Comparison of ENCODE assay signal across 10 cellular contexts in the genomic region with DNA sequence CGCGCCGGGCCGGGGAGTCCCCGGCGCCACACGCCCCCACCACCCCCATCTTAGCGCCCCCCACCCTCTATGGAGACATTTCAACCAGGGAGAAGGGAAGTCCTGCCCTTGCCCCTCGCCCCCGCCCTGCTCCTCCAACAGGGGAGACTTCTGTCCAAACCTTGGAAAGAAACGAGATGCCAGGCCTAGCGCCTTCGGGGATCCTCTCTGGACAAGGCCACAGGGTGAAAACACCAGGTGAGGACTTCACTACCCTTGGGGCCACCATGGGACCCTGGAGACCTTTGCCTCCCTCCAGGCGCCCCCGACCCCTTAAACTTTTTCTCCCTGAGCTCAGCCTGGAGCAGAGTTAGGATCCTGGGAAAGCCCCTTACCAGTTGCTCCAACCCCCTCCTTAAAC. TPM values are rescaled to one million over a fixed set of nuclear protein-coding genes. Genes with fewer than 3 reads are reported as not detected.
DNase-seq lines count a peak whose midpoint lies in the region; ATAC-seq and TF ChIP-seq lines count a peak whose summit lies in the region.
"Had no signal": no experiment of that assay in that cellular context is flagged by ENCODE, and none has a peak within 500 bp of the region (broad histone marks: within the 10 kb centered on the region; RNA-seq: fewer than 3 reads in every experiment).

No MANE protein-coding gene starts in this region.

- no peaks in the 10 kb centered on the region for H3K36me3 Mint-ChIP-seq in osteocyte (ENCODE audit: unreplicated experiment)
- no peaks in the 10 kb centered on the region for H3K36me3 Mint-ChIP-seq in stimulated activated memory B cell treated with anti-CD40 and anti-IgM and Interleukin-4, amounts not matched to agents 10 μg/mL and 1 μg/mL and 100 μg/mL, for 72 hours
- H3K36me3 Mint-ChIP-seq: CD4-positive, CD25-positive, alpha-beta regulatory T cell had no signal

- H3K4me1 ChIP-seq in ACC112 (ENCODE audit: control insufficient read depth, insufficient read depth, low read length, unreplicated experiment) = no peaks in the 10 kb centered on the region
- peaks cover 14% of the 10 kb centered on the region for H3K4me1 ChIP-seq in HUES48 (ENCODE audit: control insufficient read depth, insufficient read depth, low read length)
- peaks cover 8% of the 10 kb centered on the region for H3K4me1 ChIP-seq in effector memory CD4-positive, alpha-beta T cell (ENCODE audit: control insufficient read depth, insufficient read depth, low read length, poor library complexity, severe bottlenecking)

- no peak for TF ChIP-seq CTCF in osteocyte (IDR thresholded peaks at IDR 0.05)

- no peaks in the 10 kb centered on the region for H3K9me3 ChIP-seq in HUES48 (ENCODE audit: control insufficient read depth, insufficient read depth, low read length)
- no peaks in the 10 kb centered on the region for H3K9me3 ChIP-seq in effector memory CD4-positive, alpha-beta T cell (ENCODE audit: control insufficient read depth, low read length)

- no peaks in the 10 kb centered on the region for H3K79me2 ChIP-seq in ACC112 (ENCODE audit: control insufficient read depth, insufficient read depth, low read length, unreplicated experiment)

- no peak for DNase-seq in effector memory CD4-positive, alpha-beta T cell
- DNase-seq in osteocyte (ENCODE audit: extremely low spot score, unreplicated experiment) (no peak), NCI-H345 treated with DMSO at 0.1 percent for 48 hours (lab: John Stamatoyannopoulos, UW; ENCODE audit: unreplicated experiment) (no peak), hippocampal formation (lab: John Stamatoyannopoulos, UW) (no peak), NCI-H1417 (lab: John Stamatoyannopoulos, UW) (no peak)

- H3K27me3 ChIP-seq in ACC112 (ENCODE audit: insufficient read depth, low read length) (peaks cover 48% of the 10 kb centered on the region), HUES48 (ENCODE audit: control insufficient read depth, insufficient read depth, low read length) (peaks cover 4% of the 10 kb centered on the region; the same call in 1 of the 2 replicates)
- H3K27me3 ChIP-seq in effector memory CD4-positive, alpha-beta T cell (replicated peaks; ENCODE audit: control insufficient read depth, insufficient read depth, low read length, poor library complexity, severe bottlenecking) = no peaks in the 10 kb centered on the region

- H2AFZ ChIP-seq in ACC112 (ENCODE audit: low read length, unreplicated experiment) = no peak overlapping the region

- no peak overlapping the region for H3K27ac Mint-ChIP-seq in osteocyte (ENCODE audit: unreplicated experiment)
- H3K27ac Mint-ChIP-seq in stimulated activated memory B cell treated with anti-CD40 and anti-IgM and Interleukin-4, amounts not matched to agents 10 μg/mL and 1 μg/mL and 100 μg/mL, for 72 hours = no peak overlapping the region

- no peaks in the 10 kb centered on the region for H3K36me3 ChIP-seq in ACC112 (ENCODE audit: insufficient read depth, low read length)
- no peaks in the 10 kb centered on the region for H3K36me3 ChIP-seq in HUES48 (ENCODE audit: control insufficient read depth, insufficient read depth, low read length)
- no peaks in the 10 kb centered on the region for H3K36me3 ChIP-seq in effector memory CD4-positive, alpha-beta T cell (ENCODE audit: control insufficient read depth, insufficient read depth, low read length)

- H3K9ac ChIP-seq in HUES48 (ENCODE audit: low read depth, low read length) = no peak overlapping the region; the same call in 1 of the 2 replicates

- no peak overlapping the region for H3K27ac ChIP-seq in ACC112 (ENCODE audit: low read depth, low read length)
- H3K27ac ChIP-seq in HUES48 (ENCODE audit: low read depth, low read length) = peak overlapping the region; percentile 65
- no peak overlapping the region for H3K27ac ChIP-seq in effector memory CD4-positive, alpha-beta T cell (ENCODE audit: insufficient read depth, low read length, poor library complexity, severe bottlenecking)

- H3K4me3 ChIP-seq in ACC112 (ENCODE audit: low read depth, low read length) (peak overlapping the region; percentile 69; the same call in 1 of the 2 replicates), HUES48 (ENCODE audit: low read depth, low read length) (peak overlapping the region; percentile 33; the same call in 1 of the 2 replicates)
- H3K4me3 ChIP-seq in effector memory CD4-positive, alpha-beta T cell (ENCODE audit: insufficient read depth, low read depth, low read length, poor library complexity, severe bottlenecking) = peak overlapping the region; percentile 59

- H3K9me3 Mint-ChIP-seq in osteocyte (ENCODE audit: unreplicated experiment) = no peaks in the 10 kb centered on the region
- no peaks in the 10 kb centered on the region for H3K9me3 Mint-ChIP-seq in stimulated activated memory B cell treated with anti-CD40 and anti-IgM and Interleukin-4, amounts not matched to agents 10 μg/mL and 1 μg/mL and 100 μg/mL, for 72 hours
- H3K9me3 Mint-ChIP-seq: CD4-positive, CD25-positive, alpha-beta regulatory T cell; neural crest cell had no signal

- H3K4me3 Mint-ChIP-seq in osteocyte (ENCODE audit: unreplicated experiment) = peak overlapping the region; percentile 14
- no peak overlapping the region for H3K4me3 Mint-ChIP-seq in stimulated activated memory B cell treated with anti-CD40 and anti-IgM and Interleukin-4, amounts not matched to agents 10 μg/mL and 1 μg/mL and 100 μg/mL, for 72 hours

- no peak for ATAC-seq in stimulated activated memory B cell treated with anti-CD40 and anti-IgM and Interleukin-4, amounts not matched to agents 10 μg/mL and 1 μg/mL and 100 μg/mL, for 72 hours

- H3K27me3 Mint-ChIP-seq in osteocyte (ENCODE audit: unreplicated experiment) = peaks cover 19% of the 10 kb centered on the region
- H3K27me3 Mint-ChIP-seq in stimulated activated memory B cell treated with anti-CD40 and anti-IgM and Interleukin-4, amounts not matched to agents 10 μg/mL and 1 μg/mL and 100 μg/mL, for 72 hours = peaks cover 74% of the 10 kb centered on the region

- H3K4me1 Mint-ChIP-seq in osteocyte (ENCODE audit: unreplicated experiment) = peaks cover 8% of the 10 kb centered on the region
- H3K4me1 Mint-ChIP-seq in stimulated activated memory B cell treated with anti-CD40 and anti-IgM and Interleukin-4, amounts not matched to agents 10 μg/mL and 1 μg/mL and 100 μg/mL, for 72 hours = peaks cover 6% of the 10 kb centered on the region

RNA-seq across cellular contexts. Expression of a gene that starts 11.6 kb away (rescaled TPM):
- total RNA-seq in osteocyte = 0.11 and 0.18 TPM in 2 replicates
- total RNA-seq: CD4-positive, CD25-positive, alpha-beta regulatory T cell had no signal

RNA-seq across cellular contexts. Expression of a gene that starts 29.4 kb away (rescaled TPM):
- total RNA-seq in osteocyte = 42.1 and 45.4 TPM in 2 replicates

RNA-seq across cellular contexts. Expression of a gene that starts 37.7 kb away (rescaled TPM):
- total RNA-seq in osteocyte = 2.0 and 3.6 TPM in 2 replicates

RNA-seq across cellular contexts. Expression of a gene that starts 57.5 kb away (rescaled TPM):
- total RNA-seq in osteocyte = 11.9 and 13.6 TPM in 2 replicates
